8 cellular contexts compared by ENCODE assay signal in the genomic region with DNA sequence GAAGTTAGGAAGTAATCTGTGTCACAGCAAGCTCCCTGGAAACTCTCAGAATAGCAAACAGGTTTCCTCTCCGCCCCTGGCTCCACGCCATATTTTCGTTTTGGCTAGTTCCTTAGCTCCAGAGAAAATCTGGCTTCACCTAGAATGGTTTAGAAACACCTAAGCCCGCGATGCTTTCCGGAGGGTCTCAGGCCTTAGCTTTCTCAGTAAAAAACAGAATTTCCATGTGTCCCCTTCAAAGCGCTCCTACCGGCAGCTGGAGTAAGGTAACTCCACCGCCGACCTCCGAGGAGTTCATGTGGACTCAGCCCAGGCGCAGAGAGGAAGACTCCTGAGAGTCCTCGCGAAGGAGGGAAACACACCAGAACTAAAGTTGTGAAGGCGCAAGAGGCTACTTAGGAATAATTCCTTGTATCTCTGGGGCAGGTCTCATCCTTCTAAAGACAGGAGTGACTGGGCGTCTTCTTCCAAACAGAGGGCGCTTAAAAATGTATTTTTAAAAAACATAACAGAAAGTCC. TPM values are rescaled to one million over a fixed set of nuclear protein-coding genes. Genes with fewer than 3 reads are reported as not detected.
A peak's percentile ranks its signal among the peaks of the same experiment; 100 is the strongest.
DNase-seq lines count a peak whose midpoint lies in the region; ATAC-seq and TF ChIP-seq lines count a peak whose summit lies in the region.

No MANE protein-coding gene starts in this region.

- H3K27ac ChIP-seq in left lung, result peak overlapping the region; percentile 89 to 92

- peak overlapping the region; percentile 62 to 79 for H3K4me3 ChIP-seq in left lung

- CTCF ChIA-PET in T-cell (lab: Charles Lee), result interaction anchor here (1.0 to 4.3 kb wide), 9 partner anchors 11 to 193 kb away, joined by 3 to 23 read pairs (median 4); no protein-coding TSS in a partner anchor

- H3K4me1 Mint-ChIP-seq in T-cell (peaks cover 51 to 66% (median 56%) of the 10 kb centered on the region in 3 donors), chondrocyte (ENCODE audit: low read depth) (peaks cover 17% of the 10 kb centered on the region)

- H3K4me1 ChIP-seq in left lung, result peaks cover 16 to 58% of the 10 kb centered on the region in 2 donors

- H3K4me3 Mint-ChIP-seq in T-cell (peak overlapping the region; percentile 86 to 98 (median 96)), chondrocyte (ENCODE audit: unreplicated experiment) (peak overlapping the region; percentile 75)

- H3K27me3 Mint-ChIP-seq in T-cell, result no peaks in the 10 kb centered on the region
- H3K27me3 Mint-ChIP-seq in chondrocyte (ENCODE audit: low read depth), result peaks cover 3% of the 10 kb centered on the region

- peak overlapping the region; percentile 88 to 95 for H3K27ac Mint-ChIP-seq in T-cell
- H3K27ac Mint-ChIP-seq in chondrocyte (ENCODE audit: unreplicated experiment), result no peak overlapping the region

- peaks cover 24% of the 10 kb centered on the region for H3K36me3 Mint-ChIP-seq in T-cell
- H3K36me3 Mint-ChIP-seq in chondrocyte (ENCODE audit: low read depth), result peaks cover 2% of the 10 kb centered on the region

- H3K27me3 ChIP-seq in left lung, result no peaks in the 10 kb centered on the region

- in situ Hi-C loops in Caki2 (cut with HindIII; ENCODE audit: low pct_unique_long_range_greater_than_20kb, low sequenced_read_pairs), result no loop called here

- intact Hi-C loops in left lung (cut with DNase I), result no loop called here

- H3K36me3 ChIP-seq in left lung, result no peaks in the 10 kb centered on the region

- POLR2A ChIA-PET in T-cell (lab: Charles Lee), result interaction anchor here (0.9 to 1.6 kb wide), 3 partner anchors 17 to 18 kb away, joined by 3 to 4 read pairs (median 4); no protein-coding TSS in a partner anchor

- H3K9me3 Mint-ChIP-seq in T-cell (no peaks in the 10 kb centered on the region), chondrocyte (ENCODE audit: low read depth) (no peaks in the 10 kb centered on the region)

- peak; percentile 40 to 47 (median 44) for ATAC-seq in T-cell (replicated peaks in 1 of 4)
- ATAC-seq in left lung, result peak; percentile 58
- ATAC-seq in HG03039 (IDR thresholded peaks at IDR 0.05; ENCODE audit: unreplicated experiment), result no peak

- TF ChIP-seq CTCF in chondrocyte (IDR thresholded peaks at IDR 0.05) (no peak), left lung (IDR thresholded peaks at IDR 0.05) (no peak)

- DNase-seq in Caki2 (ENCODE audit: low read depth) (peak; percentile 17), HK-2 (ENCODE audit: unreplicated experiment) (peak; percentile 18), T-cell (peak in 19 of 34 experiments; percentile 7 to 35 (median 23)), chondrocyte (ENCODE audit: low spot score) (no peak), left lung (peak in 1 of 2 donors; percentile 65), GF-D8 (lab: John Stamatoyannopoulos, UW) (no peak)
- peak; percentile 18 to 22 for DNase-seq in stimulated activated CD4-positive, alpha-beta T cell treated with anti-CD3 and anti-CD28 coated beads, Interleukin-4, amount 100 ng/mL, for 4 hours

- no peaks in the 10 kb centered on the region for H3K9me3 ChIP-seq in left lung

RNA-seq across cellular contexts. Expression of a gene that starts 0.4 kb away (rescaled TPM):
- 0.98 and 2.0 TPM in 2 replicates for total RNA-seq in Caki2 (2014; rRNA removed; shearing (Covaris generic); ENCODE audit: low replicate concordance)
- total RNA-seq in T-cell (10 to 100 TPM; 33.0 to 60.0 (median 50.5) TPM), chondrocyte (0.75 to 3.5 TPM (median 1.2 TPM) in 3 replicates), left lung (10 to 100 TPM; 24.4 to 42.9 TPM)

Comparison
In these comparisons a context has a peak if more than half of its experiments do, and no peak if none do; other contexts are left out.
1. DNase-seq: peak in Caki2 (single experiment), HK-2 (single experiment), T-cell (19 of 34) and stimulated activated CD4-positive, alpha-beta T cell treated with anti-CD3 and anti-CD28 coated beads, Interleukin-4, amount 100 ng/mL, for 4 hours (2 of 2); none in chondrocyte (single experiment) and GF-D8 (single experiment).